Comparison of ENCODE assay signal across 23 cellular contexts in genomic region chr14:26026384-26026783, GRCh38.
DNase-seq lines count a peak whose midpoint lies in the region; ATAC-seq and TF ChIP-seq lines count a peak whose summit lies in the region.
"Had no signal": no experiment of that assay in that cellular context is flagged by ENCODE, and none has a peak within 500 bp of the region (broad histone marks: within the 10 kb centered on the region; RNA-seq: fewer than 3 reads in every experiment).

No MANE protein-coding gene starts in this region.

- H3K27ac ChIP-seq in neural progenitor cell = no peak overlapping the region
- no peak overlapping the region for H3K27ac ChIP-seq in endodermal cell (ENCODE audit: low read depth, low read length)
- H3K27ac ChIP-seq: HL-60, SK-N-MC had no signal

- H3K79me2 ChIP-seq in neural progenitor cell (ENCODE audit: low read depth) = no peaks in the 10 kb centered on the region

- H3K4me1 Mint-ChIP-seq in neural progenitor cell (peaks cover 10% of the 10 kb centered on the region), endodermal cell (no peaks in the 10 kb centered on the region)
- H3K4me1 Mint-ChIP-seq: CD4-positive, CD25-positive, alpha-beta regulatory T cell had no signal

- peak overlapping the region; percentile 77 for H2AFZ ChIP-seq in neural progenitor cell (replicated peaks)

- no peaks in the 10 kb centered on the region for H3K27me3 ChIP-seq in neural progenitor cell
- H3K27me3 ChIP-seq in endodermal cell (ENCODE audit: control insufficient read depth, insufficient read depth, low read length, poor library complexity, severe bottlenecking) = no peaks in the 10 kb centered on the region

- WGBS in endodermal cell (ENCODE audit: insufficient coverage in 1 of 2, insufficient read length in 1 of 2), 2 experiments = 92 to 95% methylated on average over 2 to 3 of the region's 3 CpGs

- H3K4me3 ChIP-seq in neural progenitor cell (no peak overlapping the region), endodermal cell (ENCODE audit: low read length) (no peak overlapping the region)
- H3K4me3 ChIP-seq: HAP-1, SK-N-MC had no signal

- peak overlapping the region; percentile 15 for H3K4me2 ChIP-seq in neural progenitor cell

- peaks cover 15% of the 10 kb centered on the region for H3K36me3 Mint-ChIP-seq in neural progenitor cell
- no peaks in the 10 kb centered on the region for H3K36me3 Mint-ChIP-seq in endodermal cell (ENCODE audit: low read depth)
- H3K36me3 Mint-ChIP-seq: CD4-positive, CD25-positive, alpha-beta regulatory T cell; IgD-negative memory B cell had no signal

- H3K4me3 Mint-ChIP-seq in neural progenitor cell = no peak overlapping the region
- no peak overlapping the region for H3K4me3 Mint-ChIP-seq in endodermal cell
- H3K4me3 Mint-ChIP-seq: CD4-positive, CD25-positive, alpha-beta regulatory T cell; HFFc6; IgD-negative memory B cell had no signal

- no peaks in the 10 kb centered on the region for H3F3A ChIP-seq in neural progenitor cell (ENCODE audit: low read depth)

- H3K9ac ChIP-seq in neural progenitor cell (no peak overlapping the region), endodermal cell (ENCODE audit: extremely low read depth, low read length, poor library complexity, severe bottlenecking) (no peak overlapping the region)

- ATAC-seq in GM18870 (IDR thresholded peaks at IDR 0.05; ENCODE audit: unreplicated experiment) (peak; percentile 77), HG02588 (IDR thresholded peaks at IDR 0.05; ENCODE audit: unreplicated experiment) (peak; percentile 62), HG03442 (IDR thresholded peaks at IDR 0.05; ENCODE audit: unreplicated experiment) (peak; percentile 63), HG02970 (IDR thresholded peaks at IDR 0.05; ENCODE audit: low FRiP score, unreplicated experiment) (no peak)

- H3K9me3 ChIP-seq in neural progenitor cell (ENCODE audit: low read depth) (no peaks in the 10 kb centered on the region), endodermal cell (ENCODE audit: control insufficient read depth, low read length) (no peaks in the 10 kb centered on the region)
- H3K9me3 ChIP-seq: HAP-1 had no signal

- no peak for TF ChIP-seq CTCF in neural progenitor cell (IDR thresholded peaks at IDR 0.05)
- TF ChIP-seq CTCF in endodermal cell (conservative IDR thresholded peaks at IDR 0.05) = no peak

- no peaks in the 10 kb centered on the region for H4K20me1 ChIP-seq in neural progenitor cell (ENCODE audit: low read depth)

- H3K36me3 ChIP-seq in neural progenitor cell = no peaks in the 10 kb centered on the region
- no peaks in the 10 kb centered on the region for H3K36me3 ChIP-seq in endodermal cell (ENCODE audit: control insufficient read depth, insufficient read depth, low read length)
- H3K36me3 ChIP-seq: HAP-1 had no signal

- DNase-seq in neural progenitor cell (ENCODE audit: low spot score) (no peak), endodermal cell (no peak)
- DNase-seq in stimulated activated naive CD4-positive, alpha-beta T cell (lab: John Stamatoyannopoulos, UW) = no peak
- DNase-seq: CD4-positive, CD25-positive, alpha-beta regulatory T cell; DMS53; GOT3; HFFc6; NCI-H1092 treated with DMSO at 0.1 percent for 48 hours; NCI-H1436; NCI-H187; NCI-H2081 treated with DMSO at 0.1 percent for 48 hours; NCI-H2171; NCI-H345; NCI-H510A treated with DMSO at 0.1 percent for 48 hours; SIG-M5 had no signal

- H3K9me3 Mint-ChIP-seq in neural progenitor cell (no peaks in the 10 kb centered on the region), endodermal cell (no peaks in the 10 kb centered on the region)

- no peak overlapping the region for H3K27ac Mint-ChIP-seq in neural progenitor cell
- H3K27ac Mint-ChIP-seq in endodermal cell = no peak overlapping the region
- H3K27ac Mint-ChIP-seq: CD4-positive, CD25-positive, alpha-beta regulatory T cell; HFFc6; IgD-negative memory B cell had no signal

- peaks cover 14% of the 10 kb centered on the region for H3K4me1 ChIP-seq in neural progenitor cell
- no peaks in the 10 kb centered on the region for H3K4me1 ChIP-seq in endodermal cell (ENCODE audit: control insufficient read depth, insufficient read depth, low read length)
- H3K4me1 ChIP-seq: HAP-1 had no signal

- H3K27me3 Mint-ChIP-seq in neural progenitor cell (ENCODE audit: insufficient read depth, low read depth) (no peaks in the 10 kb centered on the region), endodermal cell (ENCODE audit: insufficient read depth) (peaks cover 3% of the 10 kb centered on the region)
- H3K27me3 Mint-ChIP-seq: CD4-positive, CD25-positive, alpha-beta regulatory T cell; IgD-negative memory B cell had no signal
